Comparison of ENCODE assay signal across 1 cellular context in genomic region chr12:104896710-104897109, GRCh38.
TF ChIP-seq lines count a peak whose summit lies in the region.

No MANE protein-coding gene starts in this region.

TF ChIP-seq in HepG2, 621 proteins besides CTCF, POLR2A, EP300 and RAD21 (continued from another document):
- TF ChIP-seq, protein P1, sequence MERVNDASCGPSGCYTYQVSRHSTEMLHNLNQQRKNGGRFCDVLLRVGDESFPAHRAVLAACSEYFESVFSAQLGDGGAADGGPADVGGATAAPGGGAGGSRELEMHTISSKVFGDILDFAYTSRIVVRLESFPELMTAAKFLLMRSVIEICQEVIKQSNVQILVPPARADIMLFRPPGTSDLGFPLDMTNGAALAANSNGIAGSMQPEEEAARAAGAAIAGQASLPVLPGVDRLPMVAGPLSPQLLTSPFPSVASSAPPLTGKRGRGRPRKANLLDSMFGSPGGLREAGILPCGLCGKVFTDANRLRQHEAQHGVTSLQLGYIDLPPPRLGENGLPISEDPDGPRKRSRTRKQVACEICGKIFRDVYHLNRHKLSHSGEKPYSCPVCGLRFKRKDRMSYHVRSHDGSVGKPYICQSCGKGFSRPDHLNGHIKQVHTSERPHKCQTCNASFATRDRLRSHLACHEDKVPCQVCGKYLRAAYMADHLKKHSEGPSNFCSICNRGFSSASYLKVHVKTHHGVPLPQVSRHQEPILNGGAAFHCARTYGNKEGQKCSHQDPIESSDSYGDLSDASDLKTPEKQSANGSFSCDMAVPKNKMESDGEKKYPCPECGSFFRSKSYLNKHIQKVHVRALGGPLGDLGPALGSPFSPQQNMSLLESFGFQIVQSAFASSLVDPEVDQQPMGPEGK (CRISPR knock-in tag; IDR thresholded peaks at IDR 0.05): no peak
- no peak for TF ChIP-seq ZNF678 (CRISPR knock-in tag; IDR thresholded peaks at IDR 0.05)
- TF ChIP-seq ZNF563 (CRISPR knock-in tag; IDR thresholded peaks at IDR 0.05): no peak
- no peak for TF ChIP-seq SMYD3 (CRISPR knock-in tag; IDR thresholded peaks at IDR 0.05)
- TF ChIP-seq U2AF1 (optimal IDR thresholded peaks at IDR 0.05; ENCODE audit: low read depth, low read length): no peak
- no peak for TF ChIP-seq NKX3-1 (CRISPR knock-in tag; IDR thresholded peaks at IDR 0.05)
- no peak for TF ChIP-seq RXRB (CRISPR knock-in tag; IDR thresholded peaks at IDR 0.05; ENCODE audit: borderline replicate concordance)
- no peak for TF ChIP-seq STAG1 (CRISPR knock-in tag; IDR thresholded peaks at IDR 0.05)
- no peak for TF ChIP-seq ZNF639 (CRISPR knock-in tag; conservative IDR thresholded peaks at IDR 0.05)
- TF ChIP-seq MAF1 (CRISPR knock-in tag; IDR thresholded peaks at IDR 0.05; ENCODE audit: borderline replicate concordance): no peak
- TF ChIP-seq NFKBIZ (CRISPR knock-in tag; IDR thresholded peaks at IDR 0.05): no peak
- no peak for TF ChIP-seq RAD51 (IDR thresholded peaks at IDR 0.05; ENCODE audit: borderline replicate concordance)
- TF ChIP-seq TEAD3 (CRISPR knock-in tag; optimal IDR thresholded peaks at IDR 0.05; ENCODE audit: borderline replicate concordance): no peak
- no peak for TF ChIP-seq RFX5 (IDR thresholded peaks at IDR 0.05; ENCODE audit: low read depth, low read length)
- TF ChIP-seq GABPB1 (CRISPR knock-in tag; IDR thresholded peaks at IDR 0.05): no peak
